In the genomic region with DNA sequence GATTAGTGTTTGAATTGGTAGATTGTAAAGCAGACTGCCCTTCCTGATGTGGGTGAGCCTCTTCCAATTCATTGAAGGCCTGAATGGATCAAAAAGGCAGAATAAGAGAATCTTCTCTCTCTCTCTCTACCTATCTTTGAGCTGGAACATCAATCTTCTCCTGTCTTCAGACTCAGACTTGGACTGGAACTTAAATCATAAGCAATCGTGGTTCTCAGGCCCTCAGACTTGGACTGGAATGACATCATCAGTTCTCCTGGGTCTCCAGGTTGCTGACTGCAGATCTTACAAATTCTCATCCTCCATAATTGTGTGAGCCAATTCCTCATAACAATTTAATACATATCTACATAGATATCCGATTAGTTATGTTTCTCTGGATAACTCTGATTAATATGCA, we compare ENCODE assay signal across 21 cellular contexts.
DNase-seq lines count a peak whose midpoint lies in the region; ATAC-seq, FAIRE-seq and TF ChIP-seq lines count a peak whose summit lies in the region.
"Had no signal": no experiment of that assay in that cellular context is flagged by ENCODE, and none has a peak within 500 bp of the region (broad histone marks: within the 10 kb centered on the region; RNA-seq: fewer than 3 reads in every experiment).

No MANE protein-coding gene starts in this region.

- CTCF ChIA-PET in HEK293 (lab: Yijun Ruan, JAX), result interaction anchor here (0.6 to 2.8 kb wide), 3 partner anchors 11 to 48 kb away, joined by 3 to 14 read pairs (median 8); no protein-coding TSS in a partner anchor
- CTCF ChIA-PET in IMR-90 (lab: Yijun Ruan, JAX), result no interaction called here
- CTCF ChIA-PET in GM12878 (lab: Yijun Ruan, JAX), result interaction anchor here (1.4 to 36.6 kb wide), 4 partner anchors 10 to 54 kb away, joined by 3 to 1067 read pairs (median 54); partner anchors contain the start of gene IER5

- H3K36me3 Mint-ChIP-seq in stimulated activated naive B cell treated with anti-CD40 and anti-IgM and Interleukin-4, amounts not matched to agents 10 μg/mL and 1 μg/mL and 100 μg/mL, for 72 hours, result peaks cover 0 to 3% of the 10 kb centered on the region in 2 donors

- H4K5ac ChIP-seq in IMR-90 (ENCODE audit: low read depth, low read length), result no peak overlapping the region

- no peak overlapping the region for H3K4me3 Mint-ChIP-seq in stimulated activated naive B cell treated with anti-CD40 and anti-IgM and Interleukin-4, amounts not matched to agents 10 μg/mL and 1 μg/mL and 100 μg/mL, for 72 hours
- H3K4me3 Mint-ChIP-seq: CD4-positive, CD25-positive, alpha-beta regulatory T cell; GM23338; HFFc6 had no signal

- H3K9me3 ChIP-seq in HEK293 (ENCODE audit: control insufficient read depth, insufficient read depth, low read depth, low read length) (no peaks in the 10 kb centered on the region), IMR-90 (ENCODE audit: control insufficient read depth, insufficient read depth, low read length) (no peaks in the 10 kb centered on the region), GM12878 (replicated peaks; ENCODE audit: control insufficient read depth, insufficient read depth, low read length) (no peaks in the 10 kb centered on the region; the same call in 1 of the 3 replicates)
- H3K9me3 ChIP-seq: BE2C had no signal

- H4K20me1 ChIP-seq in IMR-90 (ENCODE audit: insufficient read depth, low read length), result no peaks in the 10 kb centered on the region
- no peaks in the 10 kb centered on the region for H4K20me1 ChIP-seq in GM12878 (ENCODE audit: control insufficient read depth, insufficient read depth)

- H3K14ac ChIP-seq in IMR-90 (replicated peaks; ENCODE audit: low read depth, low read length), result no peak overlapping the region

- H3K79me1 ChIP-seq in IMR-90 (ENCODE audit: low read depth in 1 of 2, low read length in 2 of 2), result no peaks in the 10 kb centered on the region

- no peak overlapping the region for H2BK15ac ChIP-seq in IMR-90 (ENCODE audit: low read depth, low read length)

- no peak overlapping the region for H2BK120ac ChIP-seq in IMR-90 (ENCODE audit: low read depth, low read length)

- H4K8ac ChIP-seq in IMR-90 (ENCODE audit: low read depth in 2 of 2, low read length in 2 of 2), result no peak overlapping the region

- H3K18ac ChIP-seq in IMR-90 (ENCODE audit: low read depth, low read length), result no peak overlapping the region

- H3K27ac Mint-ChIP-seq in stimulated activated naive B cell treated with anti-CD40 and anti-IgM and Interleukin-4, amounts not matched to agents 10 μg/mL and 1 μg/mL and 100 μg/mL, for 72 hours, result peak overlapping the region; percentile 69
- H3K27ac Mint-ChIP-seq: CD4-positive, CD25-positive, alpha-beta regulatory T cell; GM23338; HFFc6 had no signal

- H3K23ac ChIP-seq in IMR-90 (ENCODE audit: low read depth, low read length), result no peak overlapping the region

- intact Hi-C loops in IMR-90 (cut with micrococcal nuclease), result no loop called here
- intact Hi-C loops in GM12878 (cut with micrococcal nuclease; ENCODE audit: unreplicated experiment), result no loop called here

- no peak for TF ChIP-seq RAD21 in IMR-90 (IDR thresholded peaks at IDR 0.05; ENCODE audit: low read length)
- TF ChIP-seq RAD21 in GM12878 (IDR thresholded peaks at IDR 0.05; ENCODE audit: insufficient read depth, low read depth, low read length), result no peak

- H3K4me3 ChIP-seq in HEK293 (ENCODE audit: low read depth, low read length) (no peak overlapping the region), IMR-90 (ENCODE audit: insufficient read depth, low read depth, low read length) (no peak overlapping the region), GM12878 (no peak overlapping the region)
- H3K4me3 ChIP-seq: GM23338 had no signal

- 67% methylated on average over 1 of the region's 2 CpGs; no CpG with 5 or more reads in 1 of the 2 experiments for WGBS in IMR-90 (ENCODE audit: extremely low coverage in 2 of 2, insufficient read length in 1 of 2), 2 experiments
- 53% methylated on average over 2 of the region's 2 CpGs for WGBS in GM12878 (ENCODE audit: insufficient coverage, insufficient replicate concordance, low lambda C conversion rate, missing lambda C conversion rate)

- no peak overlapping the region for H2AFZ ChIP-seq in IMR-90 (replicated peaks; ENCODE audit: low read length, poor library complexity)
- no peak overlapping the region for H2AFZ ChIP-seq in GM12878 (ENCODE audit: control insufficient read depth, low read depth, low read length)
- H2AFZ ChIP-seq: GM23338 had no signal

- ATAC-seq in IMR-90 (ENCODE audit: low read depth) (no peak), GM12878 (no peak)
- no peak for ATAC-seq in stimulated activated naive B cell treated with anti-CD40 and anti-IgM and Interleukin-4, amounts not matched to agents 10 μg/mL and 1 μg/mL and 100 μg/mL, for 72 hours (replicated peaks)
- ATAC-seq: GM23338 had no signal

- BruUV-seq in IMR-90 (replicated peaks; lab: Mats Ljungman, UMichigan), result no TSS peak
- BruUV-seq in GM12878 (replicated peaks; lab: Mats Ljungman, UMichigan), result no TSS peak

- H3K4me1 ChIP-seq in HEK293 (ENCODE audit: control insufficient read depth, insufficient read depth, low read length), result no peaks in the 10 kb centered on the region
- peaks cover 8% of the 10 kb centered on the region for H3K4me1 ChIP-seq in IMR-90 (ENCODE audit: control insufficient read depth, insufficient read depth, low read length)
- H3K4me1 ChIP-seq in GM12878 (ENCODE audit: control insufficient read depth, insufficient read depth, low read length), result peaks cover 42% of the 10 kb centered on the region

- H2AK9ac ChIP-seq in IMR-90 (replicated peaks; ENCODE audit: low read depth, low read length, poor library complexity), result no peak overlapping the region

- H3K27me3 ChIP-seq in IMR-90 (ENCODE audit: control insufficient read depth, insufficient read depth, low read length) (no peaks in the 10 kb centered on the region), GM12878 (replicated peaks in 1 of 2; ENCODE audit: control insufficient read depth in 2 of 2, insufficient read depth in 2 of 2, low read length in 1 of 2) (no peaks in the 10 kb centered on the region)
- H3K27me3 ChIP-seq: BE2C had no signal

- H3K4me1 Mint-ChIP-seq in stimulated activated naive B cell treated with anti-CD40 and anti-IgM and Interleukin-4, amounts not matched to agents 10 μg/mL and 1 μg/mL and 100 μg/mL, for 72 hours, result peaks cover 25 to 39% of the 10 kb centered on the region in 2 donors

- H4K91ac ChIP-seq in IMR-90 (ENCODE audit: insufficient read depth, low read depth, low read length), result no peak overlapping the region

- DNase-seq in IMR-90 (peak; percentile 24), GM12878 (ENCODE audit: low read depth, low spot score) (no peak), SIG-M5 (lab: John Stamatoyannopoulos, UW) (no peak)
- DNase-seq in stimulated activated naive B cell treated with anti-CD40 and anti-IgM and Interleukin-4, amounts not matched to agents 10 μg/mL and 1 μg/mL and 100 μg/mL, for 72 hours, result no peak
- DNase-seq in stimulated activated CD4-positive, alpha-beta T cell treated with anti-CD3 and anti-CD28 coated beads, Interleukin-4, amount 100 ng/mL, for 4 hours, result no peak
- no peak for DNase-seq in activated CD4-positive, alpha-beta T cell treated with anti-CD3 and anti-CD28 coated beads, Interleukin-2, amount 50 U/mL, for 48 hours
- DNase-seq: ACHN; BE2C; C1 segment of cervical spinal cord; Caco-2; CD4-positive, CD25-positive, alpha-beta regulatory T cell; HCEC 1CT; HFFc6; KBM-7 had no signal

- in situ Hi-C loops in IMR-90 (cut with MboI; ENCODE audit: low sequenced_read_pairs) (loop anchor here (25.0 kb wide), 1 partner anchor 893 kb away; no protein-coding TSS in a partner anchor), GM12878 (cut with MboI) (loop anchor here (25.0 kb wide), 1 partner anchor 518 kb away; the partner anchor contains the start of gene XPR1)

- H3K27me3 Mint-ChIP-seq in stimulated activated naive B cell treated with anti-CD40 and anti-IgM and Interleukin-4, amounts not matched to agents 10 μg/mL and 1 μg/mL and 100 μg/mL, for 72 hours, result peaks cover 0 to 4% of the 10 kb centered on the region in 2 donors
- H3K27me3 Mint-ChIP-seq: CD4-positive, CD25-positive, alpha-beta regulatory T cell had no signal

- TF ChIP-seq CTCF in HEK293 (tag by site-specific recombination; IDR thresholded peaks at IDR 0.05), result no peak
- TF ChIP-seq CTCF in IMR-90 (conservative IDR thresholded peaks at IDR 0.05; ENCODE audit: low read depth, low read length), result no peak
- TF ChIP-seq CTCF in GM12878 (IDR thresholded peaks at IDR 0.05 in 2 of 3, conservative IDR thresholded peaks at IDR 0.05 in 1 of 3; ENCODE audit: control insufficient read depth in 2 of 3, extremely low read depth in 1 of 3, insufficient read depth in 1 of 3, low read depth in 3 of 3, low read length in 3 of 3), result no peak

- H2BK5ac ChIP-seq in IMR-90 (ENCODE audit: low read depth, low read length, poor library complexity, severe bottlenecking), result no peak overlapping the region

- H3K56ac ChIP-seq in IMR-90 (ENCODE audit: extremely low read depth, insufficient read depth, low read length), result no peak overlapping the region

- RAD21 ChIA-PET in GM12878 (lab: Charles Lee; ENCODE audit: unreplicated experiment), result interaction anchor here (2.3 kb wide), 1 partner anchor 10 kb away, joined by 10 read pairs; no protein-coding TSS in a partner anchor

- peaks cover 16% of the 10 kb centered on the region for H3K9me1 ChIP-seq in IMR-90 (ENCODE audit: insufficient read depth, low read length)

- no peak overlapping the region for H2AK5ac ChIP-seq in IMR-90 (ENCODE audit: low read depth, low read length)

- SMC1A ChIA-PET in GM12878 (lab: Charles Lee; ENCODE audit: uncharacterized antibody, unreplicated experiment), result interaction anchor here (1.1 to 36.3 kb wide), 5 partner anchors 8 to 274 kb away, joined by 3 to 1399 read pairs (median 31); partner anchors contain the start of gene IER5

- no peak overlapping the region for H3K4ac ChIP-seq in IMR-90 (ENCODE audit: low read depth, low read length)

- no peak overlapping the region for H3K27ac ChIP-seq in HEK293 (ENCODE audit: extremely low read depth, low read depth, low read length)
- no peak overlapping the region for H3K27ac ChIP-seq in IMR-90 (ENCODE audit: insufficient read depth, low read length)
- H3K27ac ChIP-seq in GM12878 (ENCODE audit: control insufficient read depth, insufficient read depth), result no peak overlapping the region

- no peak for TF ChIP-seq EP300 in GM12878 (IDR thresholded peaks at IDR 0.05; ENCODE audit: borderline replicate concordance in 1 of 2, control insufficient read depth in 1 of 2, low read depth in 2 of 2, low read length in 2 of 2)

- H3K9me3 Mint-ChIP-seq in stimulated activated naive B cell treated with anti-CD40 and anti-IgM and Interleukin-4, amounts not matched to agents 10 μg/mL and 1 μg/mL and 100 μg/mL, for 72 hours, result no peaks in the 10 kb centered on the region
- H3K9me3 Mint-ChIP-seq: CD4-positive, CD25-positive, alpha-beta regulatory T cell; HFFc6 had no signal

- no peaks in the 10 kb centered on the region for H3K79me2 ChIP-seq in GM12878 (ENCODE audit: control insufficient read depth, insufficient read depth, low read length)

- POLR2A ChIA-PET in HEK293 (lab: Yijun Ruan, JAX), result interaction anchor here (0.7 kb wide), 1 partner anchor 610 kb away, joined by 3 read pairs; no protein-coding TSS in a partner anchor
- POLR2A ChIA-PET in IMR-90 (lab: Charles Lee; ENCODE audit: unreplicated experiment), result no interaction called here
- POLR2A ChIA-PET in GM12878 (lab: Charles Lee), result interaction anchor here (0.9 to 1.1 kb wide), 2 partner anchors 10 to 12 kb away, joined by 3 to 4 read pairs; no protein-coding TSS in a partner anchor

- H3K9ac ChIP-seq in IMR-90 (ENCODE audit: low read depth, low read length), result no peak overlapping the region
- H3K9ac ChIP-seq in GM12878 (ENCODE audit: control insufficient read depth, insufficient read depth, low read length), result no peak overlapping the region

- H3K4me2 ChIP-seq in IMR-90 (ENCODE audit: low read depth, low read length), result no peak overlapping the region
- H3K4me2 ChIP-seq in GM12878 (ENCODE audit: control insufficient read depth, insufficient read depth), result no peak overlapping the region
- H3K4me2 ChIP-seq: GM23338 had no signal

- dilution Hi-C loops in IMR-90 (cut with HindIII; ENCODE audit: low sequenced_read_pairs, unreplicated experiment), result no loop called here

- no peak for TF ChIP-seq POLR2A in IMR-90 (IDR thresholded peaks at IDR 0.05; ENCODE audit: low read depth, low read length)
- no peak for TF ChIP-seq POLR2A in GM12878 (IDR thresholded peaks at IDR 0.05; ENCODE audit: low read depth, low read length)

- no peaks in the 10 kb centered on the region for H3K36me3 ChIP-seq in HEK293 (ENCODE audit: control insufficient read depth in 2 of 2, insufficient read depth in 1 of 2, low read length in 2 of 2)
- H3K36me3 ChIP-seq in IMR-90 (ENCODE audit: control insufficient read depth, insufficient read depth, low read length), result no peaks in the 10 kb centered on the region
- no peaks in the 10 kb centered on the region for H3K36me3 ChIP-seq in GM12878 (ENCODE audit: control insufficient read depth in 2 of 2, insufficient read depth in 2 of 2, low read length in 1 of 2)
- H3K36me3 ChIP-seq: BE2C had no signal

- no peak overlapping the region for H2BK20ac ChIP-seq in IMR-90 (ENCODE audit: low read depth, low read length)

- no peak for FAIRE-seq in GM12878 (lab: Jason Lieb, UNC)
- FAIRE-seq: D721Med, GM12892, GM18507, H54, HTR-8/SVneo had no signal

Comparison
In these comparisons a context has a peak if more than half of its experiments do, and no peak if none do; other contexts are left out.
1. Of the 9 proteins assayed by ChIP-seq in both HEK293 and GM12878: peak only in HEK293: ATF2; only in GM12878: none; in both: none; in neither: 8.